Comparison of ENCODE assay signal across 27 cellular contexts in the genomic region with DNA sequence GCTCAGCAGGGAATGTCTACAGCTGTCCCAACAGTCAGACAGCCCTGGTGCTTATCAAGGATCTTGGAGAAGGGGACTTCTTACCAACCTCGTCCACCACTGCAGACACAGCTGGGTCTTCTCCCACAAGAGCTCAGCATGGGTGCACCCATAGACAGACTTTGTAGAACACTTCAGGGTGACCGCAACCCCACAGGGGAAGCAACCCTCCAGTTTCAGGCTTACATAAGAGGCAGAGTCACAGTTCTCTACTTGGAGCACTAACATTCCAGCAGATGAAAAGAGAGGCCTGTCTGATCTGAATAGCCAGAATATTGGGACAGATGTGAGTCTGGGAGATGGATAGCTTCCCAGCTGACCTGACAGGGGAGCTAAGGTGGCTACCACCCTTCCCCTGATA. TPM values are rescaled to one million over a fixed set of nuclear protein-coding genes. Genes with fewer than 3 reads are reported as not detected.
DNase-seq lines count a peak whose midpoint lies in the region; ATAC-seq, FAIRE-seq and TF ChIP-seq lines count a peak whose summit lies in the region.
"Had no signal": no experiment of that assay in that cellular context is flagged by ENCODE, and none has a peak within 500 bp of the region (broad histone marks: within the 10 kb centered on the region; RNA-seq: fewer than 3 reads in every experiment).

No MANE protein-coding gene starts in this region.

- no peak for TF ChIP-seq CTCF in bronchial epithelial cell (IDR thresholded peaks at IDR 0.05; ENCODE audit: insufficient read depth, low read length, severe bottlenecking)
- TF ChIP-seq CTCF in neutrophil (IDR thresholded peaks at IDR 0.05): no peak
- no peak for TF ChIP-seq CTCF in foreskin fibroblast (IDR thresholded peaks at IDR 0.05; ENCODE audit: low read depth, low read length)

- DNase-seq in NOMO-1 (lab: John Stamatoyannopoulos, UW; ENCODE audit: unreplicated experiment in 2 of 2) (peak; percentile 33 to 58), bronchial epithelial cell (ENCODE audit: low read depth) (no peak), foreskin fibroblast (no peak), SW480 (ENCODE audit: low spot score) (no peak), D341Med (ENCODE audit: low spot score) (no peak)
- DNase-seq: activated CD4-positive, alpha-beta T cell treated with anti-CD3 and anti-CD28 coated beads for 1 hour; activated CD8-positive, alpha-beta memory T cell treated with anti-CD3 and anti-CD28 coated beads for 24 hours; activated effector memory CD4-positive, alpha-beta T cell treated with Interleukin-2 at 50 U/mL for 16 hours; Calu3; foreskin keratinocyte; H9; NCI-H1417 treated with DMSO at 0.1 percent for 48 hours; NCI-H2107; NCI-H748 treated with DMSO at 0.1 percent for 48 hours; nephron progenitor cell; pancreas; PC-9; SHP77 treated with DMSO at 0.1 percent for 48 hours; stimulated activated CD4-positive, alpha-beta T cell treated with anti-CD3 and anti-CD28 coated beads, Interleukin-2, amount 100 ng/mL, for 24 hours; stomach; thyroid gland had no signal

- no peaks in the 10 kb centered on the region for H3K9me3 ChIP-seq in neutrophil
- H3K9me3 ChIP-seq: pancreas, stomach, thyroid gland had no signal

- H3K4me1 ChIP-seq in neutrophil (ENCODE audit: control insufficient read depth in 1 of 2, insufficient read depth in 1 of 2, low read depth in 1 of 2, low read length in 1 of 2): peaks cover 11 to 16% of the 10 kb centered on the region in 2 experiments
- H3K4me1 ChIP-seq: pancreas had no signal

- H3K4me3 ChIP-seq in bronchial epithelial cell (ENCODE audit: low read depth, low read length) (no peak overlapping the region), neutrophil (ENCODE audit: low read depth in 1 of 2, low read length in 1 of 2) (no peak overlapping the region), foreskin fibroblast (ENCODE audit: low read depth in 1 of 2, low read length in 2 of 2) (no peak overlapping the region)
- H3K4me3 ChIP-seq: BLaER1 treated with 17β-estradiol and CSF1 and Interleukin-3, amounts not matched to agents 10 nM and 100 nM; cardiac muscle cell; coronary artery; pancreas; PC-9; stomach; thyroid gland had no signal

- H3K36me3 ChIP-seq in bronchial epithelial cell (ENCODE audit: control insufficient read depth, insufficient read depth, low read length) (no peaks in the 10 kb centered on the region), neutrophil (no peaks in the 10 kb centered on the region)
- H3K36me3 ChIP-seq: cardiac muscle cell, pancreas, stomach, thyroid gland had no signal

- H3K27me3 ChIP-seq in bronchial epithelial cell (ENCODE audit: control insufficient read depth, insufficient read depth, low read length): no peaks in the 10 kb centered on the region
- H3K27me3 ChIP-seq in neutrophil: no peaks in the 10 kb centered on the region
- H3K27me3 ChIP-seq: BLaER1 treated with 17β-estradiol and CSF1 and Interleukin-3, amounts not matched to agents 10 nM and 100 nM; cardiac muscle cell; foreskin keratinocyte; pancreas; thyroid gland had no signal

- peak overlapping the region; percentile 68 for H3K27ac ChIP-seq in neutrophil
- H3K27ac ChIP-seq: BLaER1 treated with 17β-estradiol and CSF1 and Interleukin-3, amounts not matched to agents 10 nM and 100 nM; cardiac muscle cell; coronary artery; foreskin keratinocyte; pancreas; PC-9; thyroid gland had no signal

- peak; percentile 88 for FAIRE-seq in bronchial epithelial cell (lab: Jason Lieb, UNC)
- FAIRE-seq: GM18507, pancreas had no signal

- ATAC-seq in GM19324 (IDR thresholded peaks at IDR 0.05; ENCODE audit: low FRiP score, unreplicated experiment): peak; percentile 51

RNA-seq across cellular contexts. Expression of gene CLEC1A, which starts 3.5 kb away (rescaled TPM):
- total RNA-seq in bronchial epithelial cell: not detected in 2 replicates
- total RNA-seq: Calu3, cardiac muscle cell, foreskin keratinocyte, H9, PC-9 had no signal

RNA-seq across cellular contexts. Expression of gene CLEC7A, which starts 27.7 kb away (rescaled TPM):
- total RNA-seq in bronchial epithelial cell: not detected in 2 replicates
- total RNA-seq: cardiac muscle cell, H9 had no signal

Comparison
In these comparisons a context has a peak if more than half of its experiments do, and no peak if none do; other contexts are left out.
1. DNase-seq: peak in NOMO-1 (2 of 2); none in bronchial epithelial cell (single experiment), foreskin fibroblast (0 of 2), SW480 (single experiment) and D341Med (single experiment).